7 cellular contexts compared by ENCODE assay signal in genomic region chr5:154756871-154757646, GRCh38. TPM values are rescaled to one million over a fixed set of nuclear protein-coding genes. Genes with fewer than 3 reads are reported as not detected.
DNase-seq lines count a peak whose midpoint lies in the region; ATAC-seq and TF ChIP-seq lines count a peak whose summit lies in the region.

No MANE protein-coding gene starts in this region.

- no peaks in the 10 kb centered on the region for H3K9me3 ChIP-seq in transverse colon

- peak; percentile 56 for DNase-seq in GM23338 (ENCODE audit: low spot score)
- DNase-seq in RWPE1 (ENCODE audit: low spot score), result peak; percentile 38
- peak; percentile 66 for DNase-seq in activated naive CD4-positive, alpha-beta T cell treated with anti-CD3 and anti-CD28 coated beads, Interleukin-2, amount 50 U/mL, for 16 hours
- peak; percentile 37 for DNase-seq in glomerular visceral epithelial cell (ENCODE audit: extremely low spot score)
- DNase-seq in occipital lobe (lab: John Stamatoyannopoulos, UW), result peak; percentile 48
- DNase-seq in transverse colon, result peak; percentile 53

- TF ChIP-seq POLR2A in transverse colon (IDR thresholded peaks at IDR 0.05), result no peak

- H3K4me1 Mint-ChIP-seq in GM23338, result peaks cover 56% of the 10 kb centered on the region

- peaks cover 78% of the 10 kb centered on the region for H3K79me2 ChIP-seq in GM23338 (replicated peaks; ENCODE audit: insufficient read depth)

- H3K4me3 Mint-ChIP-seq in GM23338, result peak overlapping the region; percentile 98

- H4K20me1 ChIP-seq in GM23338 (replicated peaks; ENCODE audit: insufficient read depth), result peaks cover 39% of the 10 kb centered on the region

- H3K4me1 ChIP-seq in GM23338 (ENCODE audit: insufficient read depth), result peaks cover 60% of the 10 kb centered on the region
- H3K4me1 ChIP-seq in transverse colon, result peaks cover 17 to 63% (median 51%) of the 10 kb centered on the region in 4 donors

- TF ChIP-seq EP300 in transverse colon (IDR thresholded peaks at IDR 0.05; ENCODE audit: low read depth), result no peak

- H3K36me3 Mint-ChIP-seq in GM23338 (ENCODE audit: low read depth), result peaks cover 11% of the 10 kb centered on the region

- no peaks in the 10 kb centered on the region for H3K9me2 ChIP-seq in GM23338 (ENCODE audit: insufficient read depth)

- CTCF ChIA-PET in RWPE1 (lab: Yijun Ruan, JAX), result interaction anchor here (1.6 kb wide), 1 partner anchor 107 kb away, joined by 4 read pairs; no protein-coding TSS in a partner anchor

- 0 to 1% methylated on average over 1 to 71 of the region's 73 CpGs for WGBS in transverse colon (ENCODE audit: low coverage in 1 of 2), 2 donors

- ATAC-seq in GM23338, result no peak
- ATAC-seq in GM19467 (IDR thresholded peaks at IDR 0.05; ENCODE audit: unreplicated experiment), result no peak

- H3K27me3 ChIP-seq in GM23338 (ENCODE audit: insufficient read depth) (no peaks in the 10 kb centered on the region), transverse colon (no peaks in the 10 kb centered on the region)

- H3K9me3 Mint-ChIP-seq in GM23338, result peaks cover 4% of the 10 kb centered on the region; the same call in 2 of the 3 replicates

- peak overlapping the region; percentile 95 for H3K4me2 ChIP-seq in GM23338

- intact Hi-C loops in transverse colon (cut with DNase I; ENCODE audit: low total_unique reads), result loop anchor here (5.0 kb wide), 2 partner anchors 75 to 100 kb away; partner anchors contain the start of gene CNOT8

- H3K27me3 Mint-ChIP-seq in GM23338 (ENCODE audit: insufficient read depth, low read depth, poor library complexity), result peaks cover 9% of the 10 kb centered on the region

- peak overlapping the region; percentile 98 for H3K27ac Mint-ChIP-seq in GM23338

- H3K27ac ChIP-seq in GM23338 (ENCODE audit: low read depth) (peak overlapping the region; percentile 91), RWPE1 (peak overlapping the region; percentile 87), transverse colon (peak overlapping the region; percentile 98 to 100 (median 99))

- H3K36me3 ChIP-seq in GM23338 (ENCODE audit: insufficient read depth), result no peaks in the 10 kb centered on the region
- no peaks in the 10 kb centered on the region for H3K36me3 ChIP-seq in transverse colon

- in situ Hi-C loops in transverse colon (cut with MboI; ENCODE audit: low pct_ligation_motif_present in 1 of 4, low pct_unique_long_range_greater_than_20kb in 1 of 4, low sequenced_read_pairs in 3 of 4), result loop anchor here in 1 of 4 donors (10.0 kb wide), 1 partner anchor 98 kb away; the partner anchor contains the start of genes CNOT8 and FAXDC2

- H3F3A ChIP-seq in GM23338 (replicated peaks; ENCODE audit: low read depth), result peaks cover 12% of the 10 kb centered on the region

- peak overlapping the region; percentile 100 for H3K4me3 ChIP-seq in GM23338
- peak overlapping the region; percentile 92 to 98 (median 98) for H3K4me3 ChIP-seq in transverse colon

- no peak overlapping the region for H2AFZ ChIP-seq in GM23338

- POLR2A ChIA-PET in RWPE1 (lab: Yijun Ruan, JAX; ENCODE audit: low non-redundant PET), result no interaction called here

- TF ChIP-seq CTCF in GM23338 (conservative IDR thresholded peaks at IDR 0.05; ENCODE audit: low read depth in 2 of 2) (no peak), RWPE1 (conservative IDR thresholded peaks at IDR 0.05; ENCODE audit: low read depth) (no peak), transverse colon (IDR thresholded peaks at IDR 0.05) (no peak)

TF ChIP-seq in GM23338, 12 proteins besides CTCF, POLR2A, EP300 and RAD21:
- TF ChIP-seq POLR2AphosphoS5 (IDR thresholded peaks at IDR 0.05; ENCODE audit: low read depth) (0 out of 2 replicates have a peak, but pooled peaks have one; percentile 18), STAT1 (IDR thresholded peaks at IDR 0.05; ENCODE audit: unreplicated experiment) (no peak)

RNA-seq across cellular contexts. Expression of gene LARP1, which starts 1.9 kb away (rescaled TPM):
- total RNA-seq in GM23338 (2014; rRNA removed; shearing (Covaris generic)), result 267 and 302 TPM in 2 replicates
- polyA plus RNA-seq in GM23338 (2016; fragmentation: Nextera tagmentation; extraction: Ambion mirVana), result 133 and 153 TPM in 2 replicates
- total RNA-seq in occipital lobe, result 37.4 TPM
- 100 to 1,000 TPM in 2 of 4 donors, 10 to 100 TPM in 2; 63.6 to 171 (median 105) TPM for total RNA-seq in transverse colon
